Comparison of ENCODE assay signal across 32 cellular contexts in genomic region chr17:19015428-19015827, GRCh38. TPM values are rescaled to one million over a fixed set of nuclear protein-coding genes. Genes with fewer than 3 reads are reported as not detected.
DNase-seq lines count a peak whose midpoint lies in the region; ATAC-seq, FAIRE-seq and TF ChIP-seq lines count a peak whose summit lies in the region.
"Had no signal": no experiment of that assay in that cellular context is flagged by ENCODE, and none has a peak within 500 bp of the region (broad histone marks: within the 10 kb centered on the region; RNA-seq: fewer than 3 reads in every experiment).

No MANE protein-coding gene starts in this region.

- no peak for FAIRE-seq in H1 (lab: Jason Lieb, UNC)
- no peak for FAIRE-seq in frontal cortex (lab: Jason Lieb, UNC)
- FAIRE-seq: islet of Langerhans had no signal

- H3K36me3 ChIP-seq in SK-N-SH (replicated peaks in 1 of 2; ENCODE audit: control insufficient read depth in 1 of 2, insufficient read depth in 2 of 2, low read length in 1 of 2) (no peaks in the 10 kb centered on the region), HEK293 (ENCODE audit: control insufficient read depth in 2 of 2, insufficient read depth in 1 of 2, low read length in 2 of 2) (no peaks in the 10 kb centered on the region), H1 (ENCODE audit: control insufficient read depth in 2 of 4, insufficient read depth in 4 of 4, low read length in 3 of 4) (no peaks in the 10 kb centered on the region), neuronal stem cell (replicated peaks in 1 of 2; ENCODE audit: control insufficient read depth in 2 of 2, insufficient read depth in 2 of 2, low read length in 2 of 2) (no peaks in the 10 kb centered on the region)
- H3K36me3 ChIP-seq: colonic mucosa had no signal

- H3K4ac ChIP-seq in H1 (replicated peaks; ENCODE audit: insufficient read length, low read depth, low read length) (peak overlapping the region; percentile 49), neuronal stem cell (ENCODE audit: low read length) (no peak overlapping the region)

- H3K27me3 ChIP-seq in SK-N-SH (ENCODE audit: insufficient read depth) (no peaks in the 10 kb centered on the region), H1 (replicated peaks in 1 of 4; ENCODE audit: control insufficient read depth in 3 of 4, extremely low read depth in 1 of 4, insufficient read depth in 3 of 4, low read length in 3 of 4) (no peaks in the 10 kb centered on the region; a peak in 1 of 7 replicates), neuronal stem cell (ENCODE audit: control insufficient read depth in 3 of 3, insufficient read depth in 3 of 3, low read depth in 1 of 3, low read length in 3 of 3) (peaks cover 0 to 13% (median 0%) of the 10 kb centered on the region in 3 experiments)
- H3K27me3 ChIP-seq: colonic mucosa had no signal

- H2AFZ ChIP-seq in SK-N-SH (ENCODE audit: low read depth) (no peak overlapping the region), H1 (ENCODE audit: low read length) (no peak overlapping the region), neuronal stem cell (ENCODE audit: low read length) (no peak overlapping the region)
- H2AFZ ChIP-seq: GM23248 had no signal

- H3K27ac ChIP-seq in SK-N-SH (ENCODE audit: low read depth in 2 of 2, low read length in 1 of 2) (no peak overlapping the region), HEK293 (ENCODE audit: extremely low read depth, low read depth, low read length) (no peak overlapping the region), H1 (ENCODE audit: low read depth, low read length) (no peak overlapping the region), neuronal stem cell (replicated peaks; ENCODE audit: low read length) (no peak overlapping the region)
- H3K27ac ChIP-seq: 22Rv1, C4-2B, colonic mucosa, epithelial cell of prostate, GM23248, VCaP had no signal

- H2BK120ac ChIP-seq in H1 (replicated peaks; ENCODE audit: low read depth, low read length) (no peak overlapping the region), neuronal stem cell (ENCODE audit: low read depth, low read length) (no peak overlapping the region)

- H4K8ac ChIP-seq in H1 (ENCODE audit: extremely low read depth, insufficient read depth, low read length) = peak overlapping the region; percentile 86; the same call in 1 of the 2 replicates
- H4K8ac ChIP-seq in neuronal stem cell (ENCODE audit: low read depth, low read length) = no peak overlapping the region

- H2BK5ac ChIP-seq in H1 (ENCODE audit: low read depth, low read length) = no peak overlapping the region
- no peak overlapping the region for H2BK5ac ChIP-seq in neuronal stem cell (ENCODE audit: low read length)

- H3K4me3 ChIP-seq in SK-N-SH (ENCODE audit: low read depth in 2 of 2, low read length in 1 of 2) (no peak overlapping the region), HEK293 (ENCODE audit: low read depth, low read length) (no peak overlapping the region), H1 (ENCODE audit: extremely low read depth in 1 of 4, insufficient read depth in 2 of 4, low read depth in 3 of 4, low read length in 4 of 4) (no peak overlapping the region), neuronal stem cell (ENCODE audit: low read length in 2 of 2) (no peak overlapping the region)
- H3K4me3 ChIP-seq: colonic mucosa, GM23248 had no signal

- WGBS in SK-N-SH (ENCODE audit: low lambda C conversion rate) = 75% methylated on average over 7 of the region's 7 CpGs
- WGBS in H1 (ENCODE audit: extremely low coverage in 1 of 2, insufficient coverage in 1 of 2, insufficient read length in 1 of 2, insufficient replicate concordance in 2 of 2, low coverage in 1 of 2, low lambda C conversion rate in 2 of 2, missing lambda C conversion rate in 1 of 2), 2 experiments = 87% methylated on average over 7 of the region's 7 CpGs; no CpG with 5 or more reads in 1 of the 2 experiments
- WGBS in neuronal stem cell (ENCODE audit: extremely low coverage in 2 of 2, insufficient read length in 2 of 2, insufficient replicate concordance in 1 of 2), 2 donors = no CpG with 5 or more reads among the region's 7 CpGs

- TF ChIP-seq EP300 in SK-N-SH (IDR thresholded peaks at IDR 0.05; ENCODE audit: borderline replicate concordance in 1 of 2, low read depth in 1 of 2, low read length in 1 of 2) (no peak), H1 (IDR thresholded peaks at IDR 0.05; ENCODE audit: borderline replicate concordance in 1 of 2, low read depth in 2 of 2, low read length in 2 of 2) (no peak)

- no peaks in the 10 kb centered on the region for H3K9me3 ChIP-seq in SK-N-SH
- no peaks in the 10 kb centered on the region for H3K9me3 ChIP-seq in HEK293 (ENCODE audit: control insufficient read depth, insufficient read depth, low read depth, low read length)
- H3K9me3 ChIP-seq in H1 (ENCODE audit: insufficient read depth in 2 of 2, low read depth in 1 of 2, low read length in 1 of 2) = no peaks in the 10 kb centered on the region
- H3K9me3 ChIP-seq in neuronal stem cell (replicated peaks in 1 of 2; ENCODE audit: control insufficient read depth in 2 of 2, insufficient read depth in 1 of 2, low read depth in 1 of 2, low read length in 2 of 2) = no peaks in the 10 kb centered on the region
- H3K9me3 ChIP-seq: colonic mucosa had no signal

- no peak for TF ChIP-seq RAD21 in SK-N-SH (IDR thresholded peaks at IDR 0.05; ENCODE audit: low read length)
- TF ChIP-seq RAD21 in H1 (IDR thresholded peaks at IDR 0.05 in 1 of 2, conservative IDR thresholded peaks at IDR 0.05 in 1 of 2; ENCODE audit: low read depth in 2 of 2, low read length in 2 of 2) = no peak

- no peak for TF ChIP-seq CTCF in SK-N-SH (IDR thresholded peaks at IDR 0.05)
- TF ChIP-seq CTCF in HEK293 (tag by site-specific recombination; IDR thresholded peaks at IDR 0.05) = no peak
- TF ChIP-seq CTCF in H1 (IDR thresholded peaks at IDR 0.05; ENCODE audit: control extremely low read depth in 1 of 3, insufficient read depth in 1 of 3, low read depth in 1 of 3, low read length in 3 of 3) = no peak

- no peak overlapping the region for H3K23ac ChIP-seq in H1 (ENCODE audit: insufficient read length)
- H3K23ac ChIP-seq in neuronal stem cell (ENCODE audit: low read depth, low read length, poor library complexity) = no peak overlapping the region

- H3K4me1 ChIP-seq in SK-N-SH (ENCODE audit: control insufficient read depth in 1 of 2, insufficient read depth in 2 of 2, low read depth in 1 of 2, low read length in 1 of 2) (no peaks in the 10 kb centered on the region; a peak in 1 of 4 replicates), HEK293 (ENCODE audit: control insufficient read depth, insufficient read depth, low read length) (peaks cover 5% of the 10 kb centered on the region; the same call in 1 of the 2 replicates), H1 (replicated peaks in 1 of 4; ENCODE audit: control insufficient read depth in 3 of 4, insufficient read depth in 4 of 4, low read length in 3 of 4) (peaks cover 0 to 6% (median 2%) of the 10 kb centered on the region in 4 experiments; a peak in 3 of 7 replicates), neuronal stem cell (ENCODE audit: control insufficient read depth in 2 of 2, insufficient read depth in 1 of 2, low read depth in 1 of 2, low read length in 2 of 2) (peaks cover 0 to 7% of the 10 kb centered on the region in 2 donors)

- H3K9ac ChIP-seq in SK-N-SH (no peak overlapping the region), H1 (replicated peaks in 1 of 4; ENCODE audit: extremely low read depth in 1 of 4, low read depth in 3 of 4, low read length in 3 of 4) (no peak overlapping the region), neuronal stem cell (ENCODE audit: low read depth, low read length, poor library complexity) (no peak overlapping the region)
- H3K9ac ChIP-seq: GM23248 had no signal

- H3K56ac ChIP-seq in H1 (replicated peaks; ENCODE audit: insufficient read length, low read depth, low read length) = no peak overlapping the region

- CTCF ChIA-PET in SK-N-SH (lab: Yijun Ruan, JAX) (interaction anchor here (2.0 kb wide), 1 partner anchor 55 kb away, joined by 8 read pairs; no protein-coding TSS in a partner anchor), HEK293 (lab: Yijun Ruan, JAX) (interaction anchor here (2.2 kb wide), 1 partner anchor 54 kb away, joined by 8 read pairs; no protein-coding TSS in a partner anchor), H1 (lab: Charles Lee; ENCODE audit: partially characterized antibody) (interaction anchor here (1.4 to 1.7 kb wide), 3 partner anchors 10 to 54 kb away, joined by 3 to 7 read pairs (median 4); no protein-coding TSS in a partner anchor)

- no peak overlapping the region for H4K5ac ChIP-seq in H1 (ENCODE audit: insufficient read length, low read depth, low read length)

- H2BK12ac ChIP-seq in H1 (ENCODE audit: low read depth, low read length) = peak overlapping the region; percentile 60; the same call in 1 of the 2 replicates
- no peak overlapping the region for H2BK12ac ChIP-seq in neuronal stem cell (ENCODE audit: low read length)

- H3K4me2 ChIP-seq in SK-N-SH = no peak overlapping the region
- H3K4me2 ChIP-seq in H1 (ENCODE audit: insufficient read depth in 1 of 2, low read depth in 2 of 2, low read length in 2 of 2) = no peak overlapping the region
- H3K4me2 ChIP-seq in neuronal stem cell (ENCODE audit: insufficient read depth, low read length, poor library complexity, severe bottlenecking) = no peak overlapping the region

- H4K91ac ChIP-seq in H1 (replicated peaks; ENCODE audit: insufficient read length, low read length) = no peak overlapping the region
- no peak overlapping the region for H4K91ac ChIP-seq in neuronal stem cell (ENCODE audit: low read depth, low read length, poor library complexity)

- H2BK20ac ChIP-seq in H1 (ENCODE audit: low read length) = 0 out of 2 replicates have a peak overlapping the region, but pooled peaks have one; percentile 32

- H3K9me2 ChIP-seq in SK-N-SH = no peaks in the 10 kb centered on the region

- no peaks in the 10 kb centered on the region for H3K23me2 ChIP-seq in H1 (ENCODE audit: low read depth, low read length)

- H4K20me1 ChIP-seq in SK-N-SH (ENCODE audit: insufficient read depth) (no peaks in the 10 kb centered on the region), H1 (replicated peaks in 1 of 2; ENCODE audit: control insufficient read depth in 1 of 2, insufficient read depth in 2 of 2, low read length in 2 of 2) (no peaks in the 10 kb centered on the region)

- TF ChIP-seq POLR2A in H1 (IDR thresholded peaks at IDR 0.05; ENCODE audit: control extremely low read depth in 1 of 2, low read depth in 2 of 2, low read length in 2 of 2) = no peak

- no peak overlapping the region for H3K14ac ChIP-seq in H1 (ENCODE audit: insufficient read length)
- peak overlapping the region; percentile 95 for H3K14ac ChIP-seq in neuronal stem cell (ENCODE audit: low read length)

- H3K79me1 ChIP-seq in H1 (ENCODE audit: low read depth, low read length) = no peaks in the 10 kb centered on the region
- no peaks in the 10 kb centered on the region for H3K79me1 ChIP-seq in neuronal stem cell (ENCODE audit: low read depth, low read length)

- H3K79me2 ChIP-seq in SK-N-SH (ENCODE audit: insufficient read depth) (no peaks in the 10 kb centered on the region), H1 (ENCODE audit: control insufficient read depth in 1 of 2, insufficient read depth in 2 of 2, low read length in 2 of 2) (no peaks in the 10 kb centered on the region)

- peak; percentile 22; the same call in 1 of the 3 replicates for ATAC-seq in SK-N-SH treated with all-trans-retinoic acid at 6 μM for 48 hours
- ATAC-seq: naive thymus-derived CD8-positive, alpha-beta T cell had no signal

- no peak overlapping the region for H3K18ac ChIP-seq in H1 (ENCODE audit: extremely low read depth, low read length)
- H3K18ac ChIP-seq in neuronal stem cell (ENCODE audit: low read length) = peak overlapping the region; percentile 44

- H2AK5ac ChIP-seq in H1 (ENCODE audit: low read depth, low read length) = no peak overlapping the region
- peak overlapping the region; percentile 82 for H2AK5ac ChIP-seq in neuronal stem cell (ENCODE audit: low read depth, low read length)

- H2BK15ac ChIP-seq in H1 (ENCODE audit: low read length) (no peak overlapping the region), neuronal stem cell (ENCODE audit: low read length) (peak overlapping the region; percentile 54)

- POLR2A ChIA-PET in SK-N-SH (lab: Yijun Ruan, JAX) (no interaction called here), HEK293 (lab: Yijun Ruan, JAX) (no interaction called here), H1 (lab: Charles Lee; ENCODE audit: partially characterized antibody) (interaction anchor here (1.3 kb wide), 1 partner anchor 18 kb away, joined by 4 read pairs; no protein-coding TSS in a partner anchor)

- no peaks in the 10 kb centered on the region for H3F3A ChIP-seq in SK-N-SH (replicated peaks; ENCODE audit: insufficient read depth)

- DNase-seq in SK-N-SH = no peak
- no peak for DNase-seq in H1 (ENCODE audit: low read depth in 1 of 2, low spot score in 2 of 2)
- no peak for DNase-seq in neuronal stem cell (ENCODE audit: low spot score)
- DNase-seq in SHP77 treated with DMSO at 0.1 percent for 48 hours (lab: John Stamatoyannopoulos, UW) = no peak
- DNase-seq in frontal cortex (ENCODE audit: low spot score in 2 of 2) = no peak
- DNase-seq in NCI-H146 (lab: John Stamatoyannopoulos, UW) = no peak
- DNase-seq: activated CD4-positive, alpha-beta T cell treated with anti-CD3 and anti-CD28 coated beads for 4 hours; activated effector memory CD4-positive, alpha-beta T cell treated with anti-CD3 and anti-CD28 coated beads, Interleukin-2, amount 50 U/mL, for 16 hours; activated naive CD8-positive, alpha-beta T cell treated with anti-CD3 and anti-CD28 coated beads for 36 hours; anterior cingulate cortex; colonic mucosa; effector CD8-positive, alpha-beta T cell; GM23248; KBM-7; midbrain; naive thymus-derived CD8-positive, alpha-beta T cell; NCI-H1092 treated with DMSO at 0.1 percent for 48 hours; NCI-H187 treated with DMSO at 0.1 percent for 48 hours; NCI-H2171 treated with DMSO at 0.1 percent for 48 hours; NCI-H510A treated with DMSO at 0.1 percent for 48 hours; RPMI8226; stimulated activated CD4-positive, alpha-beta T cell treated with anti-CD3 and anti-CD28 coated beads, Interleukin-4, amount 100 ng/mL, for 24 hours; T-helper 9 cell had no signal

RNA-seq across cellular contexts. Expression of gene FAM83G, which starts 10.9 kb away (rescaled TPM):
- polyA plus RNA-seq in SK-N-SH (2012; rRNA removed) (6.4 and 6.5 TPM in 2 replicates), H1 (2011; rRNA removed) (15.4 and 21.3 TPM in 2 replicates)
- 2.2 and 3.8 TPM in 2 replicates for polyA plus RNA-seq in SK-N-SH (2012; cell fraction: cytosol; rRNA removed)
- polyA plus RNA-seq in SK-N-SH (2012; cell fraction: nucleus; rRNA removed) = 13.1 and 14.0 TPM in 2 replicates
- 28.7 and 29.0 TPM in 2 replicates for total RNA-seq in H1 (2021; fragmentation: NEBNext Ultra II Directional; extraction: Animal tissue kit (Norgen Biotek cat#: 25700))
- polyA plus RNA-seq in H1 (2011; cell fraction: cytosol; rRNA removed) = 14.3 TPM
- 29.6 TPM for polyA plus RNA-seq in H1 (2011; cell fraction: nucleus; rRNA removed)
- 13.8 to 20.5 TPM (median 18.5 TPM) in 4 replicates for polyA plus RNA-seq in H1 (2012, experiment 1 of 2)
- polyA plus RNA-seq in H1 (2012, experiment 2 of 2) = 20.3 TPM
- polyA plus RNA-seq in H1 (2013, experiment 1 of 2) = 13.9 TPM
- polyA plus RNA-seq in H1 (2013, experiment 2 of 2) = 13.4 TPM
- 20.1 and 21.0 TPM in 2 replicates for polyA minus RNA-seq in H1 (2011; rRNA and poly(A)+ RNA removed)
- 21.6 TPM for polyA minus RNA-seq in H1 (2011; cell fraction: cytosol; rRNA and poly(A)+ RNA removed)
- 22.7 TPM for polyA minus RNA-seq in H1 (2011; cell fraction: nucleus; rRNA and poly(A)+ RNA removed)
- polyA plus RNA-seq in neuronal stem cell (2013, experiment 1 of 2) = 9.5 TPM
- polyA plus RNA-seq in neuronal stem cell (2013, experiment 2 of 2) = 9.7 TPM
- 0.41 TPM for total RNA-seq in frontal cortex

RNA-seq across cellular contexts. Expression of gene GRAP, which starts 31.3 kb away (rescaled TPM):
- polyA plus RNA-seq in SK-N-SH (2012; rRNA removed) (0.02 TPM in 1 of 2 replicates, not detected in the other), H1 (2011; rRNA removed) (0.18 and 0.24 TPM in 2 replicates)
- 0.01 TPM in 2 replicates for polyA plus RNA-seq in SK-N-SH (2012; cell fraction: cytosol; rRNA removed)
- polyA plus RNA-seq in SK-N-SH (2012; cell fraction: nucleus; rRNA removed) = 0.25 and 0.27 TPM in 2 replicates
- total RNA-seq in H1 (2021; fragmentation: NEBNext Ultra II Directional; extraction: Animal tissue kit (Norgen Biotek cat#: 25700)) = 0.24 and 0.29 TPM in 2 replicates
- 0.23 TPM for polyA plus RNA-seq in H1 (2011; cell fraction: cytosol; rRNA removed)
- polyA plus RNA-seq in H1 (2011; cell fraction: nucleus; rRNA removed) = 0.93 TPM
- polyA plus RNA-seq in H1 (2012, experiment 1 of 2) = 0.16 to 0.19 TPM in 2 of 4 replicates, not detected in the others
- 0.17 TPM for polyA plus RNA-seq in H1 (2012, experiment 2 of 2)
- polyA plus RNA-seq in H1 (2013, experiment 1 of 2) = 0.43 TPM
- 0.24 TPM for polyA plus RNA-seq in H1 (2013, experiment 2 of 2)
- 0.19 TPM in 1 of 2 replicates, not detected in the other for polyA minus RNA-seq in H1 (2011; rRNA and poly(A)+ RNA removed)
- not detected for polyA minus RNA-seq in H1 (2011; cell fraction: cytosol; rRNA and poly(A)+ RNA removed)
- 1.00 TPM for polyA minus RNA-seq in H1 (2011; cell fraction: nucleus; rRNA and poly(A)+ RNA removed)
- polyA plus RNA-seq in neuronal stem cell (2013, experiment 1 of 2) = 0.08 TPM
- 0.11 TPM for polyA plus RNA-seq in neuronal stem cell (2013, experiment 2 of 2)
- 1.6 TPM for total RNA-seq in frontal cortex
- total RNA-seq: Daoy, GM23248, MCF 10A had no signal
- polyA plus RNA-seq: GM23248 had no signal

Comparison
In these comparisons a context has a peak if more than half of its experiments do, and no peak if none do; other contexts are left out.
1. RNA of gene FAM83G, which starts 10.9 kb away (total RNA-seq): 28.7 to 29.0 TPM in H1; 0.41 TPM in frontal cortex (single experiment); every median in the first group is over 10 times any median in the second.